10 cellular contexts compared by ENCODE assay signal in the genomic region with DNA sequence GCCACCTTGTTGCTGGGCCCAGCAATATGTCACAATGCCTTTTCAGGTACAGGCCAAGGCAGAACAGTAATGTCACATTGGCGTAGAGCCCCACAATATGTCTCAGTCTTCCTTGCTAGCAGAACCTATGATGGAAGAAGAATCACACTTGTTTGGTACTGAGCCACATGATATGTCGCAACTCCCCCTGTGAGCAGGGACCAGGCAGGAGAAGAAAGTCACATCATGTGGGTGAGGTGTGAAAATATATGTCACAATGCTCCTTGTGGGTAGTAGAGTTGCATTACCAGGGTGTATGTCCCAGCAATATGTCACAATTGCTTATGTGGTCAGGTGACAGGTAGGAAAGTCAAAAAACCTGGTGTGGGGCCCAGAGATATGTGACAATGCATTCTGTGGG.
"Had no signal": no experiment of that assay in that cellular context is flagged by ENCODE, and none has a peak within 500 bp of the region (broad histone marks: within the 10 kb centered on the region; RNA-seq: fewer than 3 reads in every experiment).

No MANE protein-coding gene starts in this region.

- H3K27me3 ChIP-seq: ascending aorta, heart left ventricle, neural progenitor cell, pancreas had no signal

- H3K9me3 Mint-ChIP-seq: activated T-cell treated with anti-CD3 and anti-CD28 coated beads, Interleukin-2, amount 50 U/mL, for 24 hours; memory B cell had no signal

- H3K27ac ChIP-seq: ascending aorta, heart left ventricle, neural progenitor cell had no signal

- H3K36me3 Mint-ChIP-seq: memory B cell had no signal

- H3K9me3 ChIP-seq: ascending aorta, heart left ventricle, pancreas had no signal

- H3K4me1 Mint-ChIP-seq: activated CD4-positive, alpha-beta T cell treated with anti-CD3 and anti-CD28 coated beads, Interleukin-2, amount 10 ng/mL, durations not matched to agents 7 days and 5 days; memory B cell; neural progenitor cell had no signal

- DNase-seq: activated CD4-positive, alpha-beta T cell treated with anti-CD3 and anti-CD28 coated beads, Interleukin-2, amount 10 ng/mL, durations not matched to agents 7 days and 5 days; activated gamma-delta T cell; activated T-cell treated with anti-CD3 and anti-CD28 coated beads, Interleukin-2, amount 50 U/mL, for 24 hours; heart left ventricle; pancreas; stimulated activated CD4-positive, alpha-beta T cell treated with anti-CD3 and anti-CD28 coated beads, Interleukin-15, amount 100 ng/mL, for 24 hours had no signal

- H3K27me3 Mint-ChIP-seq: activated CD4-positive, alpha-beta T cell treated with anti-CD3 and anti-CD28 coated beads, Interleukin-2, amount 10 ng/mL, durations not matched to agents 7 days and 5 days; activated T-cell treated with anti-CD3 and anti-CD28 coated beads, Interleukin-2, amount 50 U/mL, for 24 hours; memory B cell had no signal

- H3K4me1 ChIP-seq: ascending aorta, heart left ventricle, neural progenitor cell had no signal

- H3K4me3 ChIP-seq: ascending aorta, heart left ventricle, neural progenitor cell, pancreas had no signal

- ATAC-seq: heart left ventricle, left lobe of liver had no signal

- H3K36me3 ChIP-seq: ascending aorta, heart left ventricle, neural progenitor cell, pancreas had no signal

- H3K4me3 Mint-ChIP-seq: activated CD4-positive, alpha-beta T cell treated with anti-CD3 and anti-CD28 coated beads, Interleukin-2, amount 10 ng/mL, durations not matched to agents 7 days and 5 days; activated T-cell treated with anti-CD3 and anti-CD28 coated beads, Interleukin-2, amount 50 U/mL, for 24 hours; memory B cell; neural progenitor cell had no signal

- H3K27ac Mint-ChIP-seq: activated CD4-positive, alpha-beta T cell treated with anti-CD3 and anti-CD28 coated beads, Interleukin-2, amount 10 ng/mL, durations not matched to agents 7 days and 5 days; activated T-cell treated with anti-CD3 and anti-CD28 coated beads, Interleukin-2, amount 50 U/mL, for 24 hours; memory B cell; neural progenitor cell had no signal
